ENCODE assay signal across 8 cellular contexts in the genomic region with DNA sequence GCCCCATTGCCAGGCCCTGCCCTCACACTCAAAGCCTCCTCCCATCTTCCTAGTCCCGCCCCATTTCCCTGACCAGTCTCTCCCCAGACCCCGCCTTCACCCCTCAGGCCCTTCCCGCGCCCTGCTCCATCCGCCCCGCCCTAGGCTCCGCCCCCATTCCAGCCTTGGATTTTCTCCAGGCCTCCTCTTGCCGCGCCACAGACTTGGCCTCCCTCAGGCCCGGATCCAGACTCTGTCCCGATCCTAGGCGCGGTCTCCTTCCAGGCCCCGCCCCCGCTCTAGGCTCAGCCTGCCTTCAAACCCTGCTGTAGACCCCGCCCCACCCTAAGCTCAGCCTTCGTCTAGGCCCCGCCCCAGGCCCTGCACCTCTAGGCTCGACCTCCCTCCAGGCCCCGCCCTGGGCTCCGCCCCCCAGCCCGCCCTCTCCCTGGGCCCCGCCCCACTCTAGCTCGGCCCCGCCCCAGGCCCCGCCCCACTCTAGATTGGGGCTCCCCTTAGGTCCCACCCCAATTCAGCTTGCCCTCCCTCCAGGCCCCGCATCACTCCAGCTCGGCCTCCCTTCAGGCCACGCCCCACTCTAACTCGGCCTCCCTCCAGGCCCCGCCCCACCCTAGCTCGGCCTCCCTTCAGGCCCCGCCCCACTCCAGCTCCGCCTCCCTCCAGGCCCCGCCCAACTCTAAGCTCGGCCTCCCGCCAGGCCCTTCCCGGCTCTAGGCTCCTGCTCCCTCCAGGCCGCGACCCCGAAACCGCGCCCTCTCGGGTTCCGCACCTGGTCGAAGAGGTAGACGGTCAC. TPM values are rescaled to one million over a fixed set of nuclear protein-coding genes. Genes with fewer than 3 reads are reported as not detected.
A peak's percentile ranks its signal among the peaks of the same experiment; 100 is the strongest.
DNase-seq lines count a peak whose midpoint lies in the region; ATAC-seq and TF ChIP-seq lines count a peak whose summit lies in the region.

No MANE protein-coding gene starts in this region.

- ATAC-seq in GM18498 (IDR thresholded peaks at IDR 0.05; ENCODE audit: unreplicated experiment) (peak; percentile 56), HG02870 (IDR thresholded peaks at IDR 0.05; ENCODE audit: unreplicated experiment) (peak; percentile 51), GM18873 (IDR thresholded peaks at IDR 0.05; ENCODE audit: low FRiP score, unreplicated experiment) (no peak)

- peak; percentile 61 for TF ChIP-seq POLR2A in breast epithelium (IDR thresholded peaks at IDR 0.05)

- peaks cover 7% of the 10 kb centered on the region for H3K27me3 ChIP-seq in WERI-Rb-1 (ENCODE audit: insufficient read depth, low read depth, severe bottlenecking)
- no peaks in the 10 kb centered on the region for H3K27me3 ChIP-seq in breast epithelium

- no peaks in the 10 kb centered on the region for H3K36me3 ChIP-seq in WERI-Rb-1
- H3K36me3 ChIP-seq in breast epithelium, result no peaks in the 10 kb centered on the region

- H3K4me3 ChIP-seq in WERI-Rb-1 (ENCODE audit: low read depth, low read length) (no peak overlapping the region), breast epithelium (peak overlapping the region; percentile 48 to 74 (median 58))

- H3K27ac ChIP-seq in WERI-Rb-1, result no peak overlapping the region
- H3K27ac ChIP-seq in breast epithelium, result peak overlapping the region; percentile 82

- no peaks in the 10 kb centered on the region for H3K4me1 ChIP-seq in breast epithelium

- H3K9me3 ChIP-seq in WERI-Rb-1 (ENCODE audit: severe bottlenecking), result no peaks in the 10 kb centered on the region
- H3K9me3 ChIP-seq in breast epithelium, result no peaks in the 10 kb centered on the region

- peak; percentile 98 for DNase-seq in NCI-H2029 treated with DMSO at 0.1 percent for 48 hours (lab: John Stamatoyannopoulos, UW)
- peak; percentile 63 for DNase-seq in WERI-Rb-1
- peak; percentile 97 to 99 for DNase-seq in breast epithelium (ENCODE audit: low spot score in 2 of 2)
- peak; percentile 88 for DNase-seq in iPS-NIHi7 (ENCODE audit: extremely low spot score)
- DNase-seq in smooth muscle cell of the brain vasculature (ENCODE audit: low read depth, low spot score), result peak; percentile 87

- TF ChIP-seq CTCF in WERI-Rb-1 (IDR thresholded peaks at IDR 0.05; ENCODE audit: low read depth, low read length) (no peak), breast epithelium (IDR thresholded peaks at IDR 0.05) (no peak)

- intact Hi-C loops in breast epithelium (cut with DNase I; ENCODE audit: low total_unique reads), result loop anchor here (5.0 kb wide), 1 partner anchor 101 kb away; the partner anchor contains the start of genes GRIN2D and KDELR1

RNA-seq across cellular contexts. Expression of gene LMTK3, which starts 18.5 kb away (rescaled TPM):
- 1 to 10 TPM in 2 of 3 donors, not detected in 1; 1.3 to 2.9 TPM for total RNA-seq in breast epithelium

RNA-seq across cellular contexts. Expression of gene CYTH2, which starts 24.0 kb away (rescaled TPM):
- total RNA-seq in breast epithelium, result 10 to 100 TPM; 42.2 to 74.7 (median 70.4) TPM

RNA-seq across cellular contexts. Expression of gene KCNJ14, which starts 37.7 kb away (rescaled TPM):
- total RNA-seq in breast epithelium, result 1 to 10 TPM in 2 of 3 donors, under 1 TPM in 1; 0.80 to 1.6 (median 1.0) TPM

RNA-seq across cellular contexts. Expression of gene GRWD1, which starts 47.3 kb away (rescaled TPM):
- 10 to 100 TPM; 25.0 to 35.4 (median 30.1) TPM for total RNA-seq in breast epithelium

RNA-seq across cellular contexts. Expression of gene SULT2B1, which starts 58.9 kb away (rescaled TPM):
- 1 to 10 TPM in 2 of 3 donors, not detected in 1; 5.6 to 7.5 TPM for total RNA-seq in breast epithelium
